8 cellular contexts compared by ENCODE assay signal in the genomic region with DNA sequence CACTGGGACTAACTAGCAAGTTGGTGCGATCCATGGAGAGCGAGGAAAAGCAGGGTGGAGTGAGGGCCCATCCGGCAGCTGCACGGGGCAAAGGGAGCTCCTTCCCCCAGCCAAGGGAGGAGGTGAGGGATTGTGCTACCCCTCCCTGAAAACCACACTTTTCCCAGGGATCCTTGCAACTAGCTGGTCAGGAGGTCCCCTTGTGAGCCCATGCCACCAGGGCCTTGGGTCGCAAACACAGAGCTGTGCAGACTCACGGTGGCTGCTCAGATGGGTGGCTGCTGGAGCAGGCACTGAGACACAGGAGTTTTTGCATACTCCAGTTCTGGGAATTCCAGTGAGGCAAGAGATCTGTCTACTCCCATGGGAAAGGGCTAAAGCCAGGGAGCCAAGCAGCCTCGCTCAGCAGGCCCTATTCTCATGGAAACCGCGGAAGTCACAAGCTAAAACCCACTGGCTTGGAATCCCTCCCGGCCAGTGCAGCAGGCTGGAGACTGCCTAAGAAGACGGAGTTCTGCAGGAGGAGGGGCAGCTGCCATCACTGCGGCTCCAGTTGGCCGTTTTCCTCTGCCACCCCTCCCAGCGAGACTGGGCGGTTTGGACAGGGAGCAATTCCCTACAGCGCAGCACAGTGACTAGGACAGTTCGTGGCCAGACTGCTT. TPM values are rescaled to one million over a fixed set of nuclear protein-coding genes. Genes with fewer than 3 reads are reported as not detected.
DNase-seq lines count a peak whose midpoint lies in the region; ATAC-seq and TF ChIP-seq lines count a peak whose summit lies in the region.

No MANE protein-coding gene starts in this region.

- H3K36me3 ChIP-seq in adipocyte (ENCODE audit: control insufficient read depth, insufficient read depth, low read length, severe bottlenecking) (no peaks in the 10 kb centered on the region), heart right ventricle (peaks cover 0 to 3% (median 0%) of the 10 kb centered on the region in 9 donors), psoas muscle (ENCODE audit: insufficient read depth in 1 of 2, low read depth in 1 of 2) (no peaks in the 10 kb centered on the region)

- POLR2A ChIA-PET in GM10248 (lab: Yijun Ruan, JAX), result no interaction called here

- DNase-seq in GM03348 (ENCODE audit: low spot score) (peak; percentile 86), adipocyte (ENCODE audit: low read depth) (peak; percentile 21), heart right ventricle (peak; percentile 46 to 52), psoas muscle (peak; percentile 40 to 66), NAMALWA (ENCODE audit: low spot score) (no peak), GM10248 (ENCODE audit: extremely low spot score) (no peak)

- CTCF ChIA-PET in GM10248 (lab: Yijun Ruan, JAX), result interaction anchor here (1.1 kb wide), 1 partner anchor 9 kb away, joined by 4 read pairs; no protein-coding TSS in a partner anchor

- H3K9me3 ChIP-seq in adipocyte (ENCODE audit: control insufficient read depth, low read length), result no peaks in the 10 kb centered on the region
- H3K9me3 ChIP-seq in heart right ventricle, result peaks cover 0 to 19% (median 6%) of the 10 kb centered on the region in 11 donors
- no peaks in the 10 kb centered on the region for H3K9me3 ChIP-seq in psoas muscle

- ATAC-seq in heart right ventricle, result peak; percentile 79 to 89 (median 86)
- peak in 3 of 4 donors; percentile 37 to 58 (median 53) for ATAC-seq in psoas muscle
- no peak for ATAC-seq in GM18520 (IDR thresholded peaks at IDR 0.05; ENCODE audit: unreplicated experiment)
- ATAC-seq in GM18907 (IDR thresholded peaks at IDR 0.05; ENCODE audit: unreplicated experiment), result no peak

- TF ChIP-seq CTCF in heart right ventricle (IDR thresholded peaks at IDR 0.05) (no peak), psoas muscle (IDR thresholded peaks at IDR 0.05) (no peak), GM10248 (IDR thresholded peaks at IDR 0.05; ENCODE audit: control extremely low read depth, extremely low read depth, low read depth, missing control alignments) (no peak)

- peak overlapping the region; percentile 18 for H3K9ac ChIP-seq in adipocyte (ENCODE audit: low read length)

- H3K27me3 ChIP-seq in adipocyte (replicated peaks; ENCODE audit: control insufficient read depth, insufficient read depth, low read length) (no peaks in the 10 kb centered on the region), heart right ventricle (peaks cover 0 to 21% (median 0%) of the 10 kb centered on the region in 7 donors), psoas muscle (ENCODE audit: insufficient read depth in 3 of 3, low read length in 2 of 3) (peaks cover 0 to 4% (median 0%) of the 10 kb centered on the region in 3 donors)

- intact Hi-C loops in heart right ventricle (cut with DNase I), result no loop called here
- intact Hi-C loops in psoas muscle (cut with DNase I), result no loop called here

- H3K4me3 ChIP-seq in adipocyte (ENCODE audit: low read length), result peak overlapping the region; percentile 55
- peak overlapping the region in 5 of 10 donors; percentile 13 to 29 (median 21) for H3K4me3 ChIP-seq in heart right ventricle
- peak overlapping the region; percentile 39 for H3K4me3 ChIP-seq in psoas muscle

- H3K4me1 ChIP-seq in adipocyte (ENCODE audit: control insufficient read depth, insufficient read depth, low read length) (peaks cover 15% of the 10 kb centered on the region), heart right ventricle (peaks cover 0 to 4% (median 0%) of the 10 kb centered on the region in 9 donors), psoas muscle (no peaks in the 10 kb centered on the region)

- WGBS in heart right ventricle, 2 donors, result 38 to 42% methylated on average over 17 of the region's 17 CpGs
- 17 to 27% (median 23%) methylated on average over 17 of the region's 17 CpGs for WGBS in psoas muscle, 3 donors

- H3K27ac ChIP-seq in heart right ventricle (peak overlapping the region in 6 of 10 donors; percentile 8 to 55 (median 36)), psoas muscle (peak overlapping the region; percentile 46)

RNA-seq across cellular contexts. Expression of a gene that starts 10.9 kb away (rescaled TPM):
- total RNA-seq in heart right ventricle (not detected), psoas muscle (not detected)
- polyA plus RNA-seq in heart right ventricle (not detected), psoas muscle (under 1 TPM in 1 of 3 donors, not detected in 2; 0.01 TPM)

RNA-seq across cellular contexts. Expression of a gene that starts 22.5 kb away (rescaled TPM):
- total RNA-seq in heart right ventricle, result 1 to 10 TPM in 4 of 10 donors, under 1 TPM in 1, not detected in 5; 0.39 to 4.9 (median 1.2) TPM
- 1 to 10 TPM in 1 of 2 donors, under 1 TPM in 1; 0.51 to 2.5 TPM for polyA plus RNA-seq in heart right ventricle
- under 1 TPM in 2 of 4 donors, not detected in 2; 0.67 to 0.68 TPM for total RNA-seq in psoas muscle
- polyA plus RNA-seq in psoas muscle, result under 1 TPM in 2 of 3 donors, not detected in 1; 0.35 to 0.51 TPM

Comparison
In these comparisons a context has a peak if more than half of its experiments do, and no peak if none do; other contexts are left out.
1. DNase-seq: peak in GM03348 (single experiment), adipocyte (single experiment), heart right ventricle (2 of 2) and psoas muscle (2 of 2); none in NAMALWA (single experiment) and GM10248 (single experiment).
2. ATAC-seq: peak in heart right ventricle (8 of 8) and psoas muscle (3 of 4); none in GM18520 (single experiment) and GM18907 (single experiment).